In genomic region chr11:114399903-114400221, GRCh38 we compare ENCODE assay signal across 8 cellular contexts. TPM values are rescaled to one million over a fixed set of nuclear protein-coding genes. Genes with fewer than 3 reads are reported as not detected.
DNase-seq lines count a peak whose midpoint lies in the region; ATAC-seq, FAIRE-seq and TF ChIP-seq lines count a peak whose summit lies in the region.

No MANE protein-coding gene starts in this region.

- H3K9ac ChIP-seq in GM23248: peak overlapping the region; percentile 98
- peak overlapping the region; percentile 97 for H3K9ac ChIP-seq in Loucy (ENCODE audit: low read depth, low read length, poor library complexity, severe bottlenecking)

- TF ChIP-seq POLR2A in heart left ventricle (IDR thresholded peaks at IDR 0.05): no peak

- H3F3A ChIP-seq in GM23248 (ENCODE audit: insufficient read depth) (0 out of 2 replicates have a peak, but pooled peaks cover 7% of the 10 kb centered on the region), Loucy (ENCODE audit: low read depth) (peaks cover 3% of the 10 kb centered on the region; the same call in 1 of the 2 replicates)

- ATAC-seq in heart left ventricle: peak; percentile 42 to 68 (median 65)

- POLR2A ChIA-PET in activated CD4-positive, alpha-beta memory T cell treated with anti-CD3 and anti-CD28 coated beads for 36 hours (lab: Charles Lee): interaction anchor here (0.6 kb wide), 1 partner anchor 629 kb away, joined by 4 read pairs; no protein-coding TSS in a partner anchor

- H3K27ac ChIP-seq in GM23248 (peak overlapping the region; percentile 99), heart left ventricle (peak overlapping the region; percentile 89 to 100 (median 98))

- H2AFZ ChIP-seq in GM23248 (peak overlapping the region; percentile 84), Loucy (ENCODE audit: low read length) (peak overlapping the region; percentile 81)

- WGBS in GM23248 (ENCODE audit: low coverage in 1 of 2, low lambda C conversion rate in 2 of 2, missing lambda C conversion rate in 2 of 2), 2 experiments: 1 to 2% methylated on average over 23 of the region's 23 CpGs
- 0 to 1% (median 0%) methylated on average over 14 to 23 of the region's 23 CpGs for WGBS in heart left ventricle, 4 donors

- DNase-seq in GM03348 (ENCODE audit: low spot score) (peak; percentile 55), GM23248 (peak; percentile 79), heart left ventricle (no peak), renal cortical epithelial cell (ENCODE audit: low read depth) (peak; percentile 50), GM19239 (ENCODE audit: insufficient read length, low spot score) (no peak), T1000 (lab: John Stamatoyannopoulos, UW) (no peak)
- no peak for DNase-seq in activated CD4-positive, alpha-beta memory T cell treated with anti-CD3 and anti-CD28 coated beads for 36 hours

- H3K27ac Mint-ChIP-seq in activated CD4-positive, alpha-beta memory T cell treated with anti-CD3 and anti-CD28 coated beads for 36 hours: peak overlapping the region; percentile 99

- H3K27me3 ChIP-seq in GM23248 (replicated peaks; ENCODE audit: insufficient read depth) (no peaks in the 10 kb centered on the region), Loucy (ENCODE audit: insufficient read depth, low read length, poor library complexity, severe bottlenecking) (no peaks in the 10 kb centered on the region), heart left ventricle (no peaks in the 10 kb centered on the region)

- H3K9me3 Mint-ChIP-seq in activated CD4-positive, alpha-beta memory T cell treated with anti-CD3 and anti-CD28 coated beads for 36 hours: no peaks in the 10 kb centered on the region

- H3K4me1 ChIP-seq in GM23248 (ENCODE audit: insufficient read depth) (peaks cover 39% of the 10 kb centered on the region), Loucy (ENCODE audit: insufficient read depth, low read length, poor library complexity, severe bottlenecking) (peaks cover 56% of the 10 kb centered on the region), heart left ventricle (peaks cover 0 to 64% (median 48%) of the 10 kb centered on the region in 12 donors)

- H3K4me3 ChIP-seq in GM23248 (peak overlapping the region; percentile 94), Loucy (ENCODE audit: low read length, poor library complexity, severe bottlenecking) (peak overlapping the region; percentile 93), heart left ventricle (peak overlapping the region; percentile 63 to 94 (median 76))

- intact Hi-C loops in activated CD4-positive, alpha-beta memory T cell treated with anti-CD3 and anti-CD28 coated beads for 36 hours (cut with micrococcal nuclease): loop anchor here (1.0 to 5.0 kb wide), 5 partner anchors 39 to 627 kb away; partner anchors contain the start of genes REXO2, USP28 and ZW10
- intact Hi-C loops in heart left ventricle (cut with DNase I): loop anchor here (1.0 to 10.0 kb wide), 11 partner anchors 37 to 115 kb away; partner anchors contain the start of genes REXO2 (in 7 of the 10) and NNMT (in 2 of the 10)

- TF ChIP-seq CTCF in Loucy (conservative IDR thresholded peaks at IDR 0.05; ENCODE audit: low read length) (no peak), heart left ventricle (IDR thresholded peaks at IDR 0.05) (no peak)

- no peaks in the 10 kb centered on the region for H3K27me3 Mint-ChIP-seq in activated CD4-positive, alpha-beta memory T cell treated with anti-CD3 and anti-CD28 coated beads for 36 hours

- peaks cover 43% of the 10 kb centered on the region for H3K4me1 Mint-ChIP-seq in activated CD4-positive, alpha-beta memory T cell treated with anti-CD3 and anti-CD28 coated beads for 36 hours (ENCODE audit: low read depth)

- peaks cover under 1% of the 10 kb centered on the region; the same call in 1 of the 2 replicates for H4K20me1 ChIP-seq in GM23248 (ENCODE audit: insufficient read depth)
- H4K20me1 ChIP-seq in Loucy (ENCODE audit: insufficient read depth, low read length, poor library complexity, severe bottlenecking): peaks cover 41% of the 10 kb centered on the region

- peaks cover 11% of the 10 kb centered on the region for H3K36me3 ChIP-seq in GM23248 (ENCODE audit: low read depth)
- no peaks in the 10 kb centered on the region for H3K36me3 ChIP-seq in Loucy (ENCODE audit: insufficient read depth, low read length)
- H3K36me3 ChIP-seq in heart left ventricle: peaks cover 0 to 21% (median 8%) of the 10 kb centered on the region in 9 donors

- H3K9me2 ChIP-seq in GM23248 (ENCODE audit: insufficient read depth) (no peaks in the 10 kb centered on the region), Loucy (replicated peaks; ENCODE audit: low read depth, low read length) (no peaks in the 10 kb centered on the region)

- H3K4me2 ChIP-seq in GM23248 (ENCODE audit: unreplicated experiment) (peak overlapping the region; percentile 95), Loucy (ENCODE audit: low read depth, low read length, poor library complexity, severe bottlenecking) (peak overlapping the region; percentile 91)

- H3K79me2 ChIP-seq in GM23248 (ENCODE audit: insufficient read depth) (peaks cover 60% of the 10 kb centered on the region), Loucy (ENCODE audit: insufficient read depth, low read length) (peaks cover 64% of the 10 kb centered on the region)

- FAIRE-seq in GM19239 (lab: Jason Lieb, UNC): no peak

- peaks cover 17% of the 10 kb centered on the region for H3K36me3 Mint-ChIP-seq in activated CD4-positive, alpha-beta memory T cell treated with anti-CD3 and anti-CD28 coated beads for 36 hours

- H3K4me3 Mint-ChIP-seq in activated CD4-positive, alpha-beta memory T cell treated with anti-CD3 and anti-CD28 coated beads for 36 hours: peak overlapping the region; percentile 97

- in situ Hi-C loops in GM23248 (cut with MboI): no loop called here

- CTCF ChIA-PET in activated CD4-positive, alpha-beta memory T cell treated with anti-CD3 and anti-CD28 coated beads for 36 hours (lab: Charles Lee): interaction anchor here (1.4 kb wide), 1 partner anchor 10 kb away, joined by 3 read pairs; no protein-coding TSS in a partner anchor

- H3K9me3 ChIP-seq in GM23248 (ENCODE audit: low read depth): no peaks in the 10 kb centered on the region
- H3K9me3 ChIP-seq in Loucy (ENCODE audit: insufficient read depth, low read depth, low read length): no peaks in the 10 kb centered on the region
- H3K9me3 ChIP-seq in heart left ventricle: no peaks in the 10 kb centered on the region

RNA-seq across cellular contexts. Expression of gene C11orf71, which starts 0.4 kb away (rescaled TPM):
- 2.1 and 4.8 TPM in 2 replicates for total RNA-seq in GM23248 (2014; rRNA removed; shearing (Covaris generic))
- polyA plus RNA-seq in GM23248 (2016; fragmentation: Nextera tagmentation; extraction: Ambion mirVana) (1.8 and 2.2 TPM in 2 replicates), heart left ventricle (1 to 10 TPM; 2.3 to 9.9 TPM)
- 1 to 10 TPM; 5.0 to 5.5 TPM for total RNA-seq in activated CD4-positive, alpha-beta memory T cell treated with anti-CD3 and anti-CD28 coated beads for 36 hours
- total RNA-seq in heart left ventricle (10 to 100 TPM in 4 of 9 donors, 1 to 10 TPM in 5; 5.1 to 13.4 (median 8.6) TPM), renal cortical epithelial cell (0.52 and 3.1 TPM in 2 replicates)

RNA-seq across cellular contexts. Expression of gene RBM7, which starts 0.6 kb away (rescaled TPM):
- 48.6 and 58.3 TPM in 2 replicates for total RNA-seq in GM23248 (2014; rRNA removed; shearing (Covaris generic))
- polyA plus RNA-seq in GM23248 (2016; fragmentation: Nextera tagmentation; extraction: Ambion mirVana) (57.0 and 60.9 TPM in 2 replicates), heart left ventricle (10 to 100 TPM in 1 of 2 donors, 1 to 10 TPM in 1; 2.7 to 16.1 TPM)
- total RNA-seq in activated CD4-positive, alpha-beta memory T cell treated with anti-CD3 and anti-CD28 coated beads for 36 hours: 10 to 100 TPM; 44.0 to 45.4 TPM
- total RNA-seq in heart left ventricle (10 to 100 TPM in 8 of 9 donors, 1 to 10 TPM in 1; 8.8 to 28.7 (median 20.8) TPM), renal cortical epithelial cell (60.6 and 81.1 TPM in 2 replicates)

RNA-seq across cellular contexts. Expression of gene REXO2, which starts 39.4 kb away (rescaled TPM):
- 245 and 350 TPM in 2 replicates for total RNA-seq in GM23248 (2014; rRNA removed; shearing (Covaris generic))
- 407 and 418 TPM in 2 replicates for polyA plus RNA-seq in GM23248 (2016; fragmentation: Nextera tagmentation; extraction: Ambion mirVana)
- total RNA-seq in activated CD4-positive, alpha-beta memory T cell treated with anti-CD3 and anti-CD28 coated beads for 36 hours: 10 to 100 TPM; 60.1 to 62.0 TPM
- total RNA-seq in heart left ventricle: 100 to 1,000 TPM; 158 to 235 (median 195) TPM
- polyA plus RNA-seq in heart left ventricle: 100 to 1,000 TPM; 136 to 153 TPM
- 166 and 170 TPM in 2 replicates for total RNA-seq in renal cortical epithelial cell

Comparison
In these comparisons a context has a peak if more than half of its experiments do, and no peak if none do; other contexts are left out.
1. DNase-seq: peak in GM03348 (single experiment), GM23248 (single experiment) and renal cortical epithelial cell (single experiment); none in activated CD4-positive, alpha-beta memory T cell treated with anti-CD3 and anti-CD28 coated beads for 36 hours (single experiment), heart left ventricle (0 of 5), GM19239 (single experiment) and T1000 (single experiment).
2. Peak in every context shown above with its lines, with median percentiles within 50 percentile points of each other: H3K4me3 ChIP-seq.